ENCODE assay signal across 26 cellular contexts in the genomic region with DNA sequence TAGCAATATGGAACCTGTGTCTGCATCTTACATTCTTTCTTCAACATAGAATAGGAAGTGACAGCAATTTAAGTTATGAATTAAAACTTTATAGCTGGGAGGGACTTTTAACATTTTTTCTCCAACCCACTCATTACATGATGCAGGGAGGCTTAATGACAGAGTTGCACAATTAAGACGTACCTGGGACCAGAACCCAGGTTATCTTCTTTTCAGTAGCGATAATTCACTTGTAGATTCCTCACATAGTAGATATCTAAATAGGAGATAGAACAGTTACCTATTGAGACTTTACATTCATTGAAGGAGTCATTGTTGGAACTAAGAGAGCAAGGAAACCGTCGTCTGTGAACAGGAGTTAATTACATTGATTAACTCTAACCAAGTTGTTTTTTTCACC. TPM values are rescaled to one million over a fixed set of nuclear protein-coding genes. Genes with fewer than 3 reads are reported as not detected.
"Had no signal": no experiment of that assay in that cellular context is flagged by ENCODE, and none has a peak within 500 bp of the region (broad histone marks: within the 10 kb centered on the region; RNA-seq: fewer than 3 reads in every experiment).

No MANE protein-coding gene starts in this region.

- H3K27me3 ChIP-seq: colonic mucosa, dorsolateral prefrontal cortex, heart right ventricle, uterus had no signal

- H3K36me3 ChIP-seq: colonic mucosa, heart right ventricle, uterus, WERI-Rb-1 had no signal

- H3K9me3 Mint-ChIP-seq: activated naive CD8-positive, alpha-beta T cell treated with anti-CD3 and anti-CD28 coated beads for 36 hours; neural crest cell; stimulated activated naive B cell treated with anti-CD40 and anti-IgM and Interleukin-4, amounts not matched to agents 10 μg/mL and 1 μg/mL and 100 μg/mL, for 72 hours had no signal

- ATAC-seq: activated CD8-positive, alpha-beta T cell treated with anti-CD3 and anti-CD28 coated beads, Interleukin-2, amount 10 ng/mL, durations not matched to agents 7 days and 5 days; heart right ventricle; left colon; mucosa of descending colon; stimulated activated naive B cell treated with anti-CD40 and anti-IgM and Interleukin-4, amounts not matched to agents 10 μg/mL and 1 μg/mL and 100 μg/mL, for 72 hours had no signal

- H3K27ac ChIP-seq: colonic mucosa, epithelial cell of prostate, heart right ventricle, uterus, WERI-Rb-1 had no signal

- H3K4me3 ChIP-seq: colonic mucosa, heart right ventricle, mucosa of descending colon, uterus had no signal

- FAIRE-seq: astrocyte, bronchial epithelial cell, keratinocyte had no signal

- H3K9me3 ChIP-seq: colonic mucosa, heart right ventricle, mucosa of descending colon, uterus had no signal

- DNase-seq: activated CD4-positive, alpha-beta T cell treated with anti-CD3 and anti-CD28 coated beads for 1 hour; activated CD4-positive, alpha-beta T cell treated with anti-CD3 and anti-CD28 coated beads, Interleukin-2, amount 50 U/mL, for 1 hour; activated CD8-positive, alpha-beta T cell treated with anti-CD3 and anti-CD28 coated beads, Interleukin-2, amount 10 ng/mL, durations not matched to agents 7 days and 5 days; activated naive CD4-positive, alpha-beta T cell; activated naive CD8-positive, alpha-beta T cell treated with anti-CD3 and anti-CD28 coated beads for 36 hours; activated T-cell treated with anti-CD3 and anti-CD28 coated beads, Interleukin-2, amount 50 U/mL, for 1 hour; colonic mucosa; dorsolateral prefrontal cortex; heart right ventricle; left colon; mesendoderm; mucosa of descending colon; occipital lobe; posterior cingulate gyrus; retina; stimulated activated CD4-positive, alpha-beta T cell treated with anti-CD3 and anti-CD28 coated beads, Interleukin-2, amount 100 ng/mL, for 48 hours; stimulated activated CD8-positive, alpha-beta memory T cell treated with anti-CD3 and anti-CD28 coated beads, Interleukin-4, amount 100 ng/mL, for 48 hours; stimulated activated naive B cell treated with anti-CD40 and anti-IgM and Interleukin-4, amounts not matched to agents 10 μg/mL and 1 μg/mL and 100 μg/mL, for 72 hours; trophoblast cell; uterus; WERI-Rb-1 had no signal

- H3K4me1 ChIP-seq: uterus had no signal

- H3K27ac Mint-ChIP-seq: activated CD8-positive, alpha-beta T cell treated with anti-CD3 and anti-CD28 coated beads, Interleukin-2, amount 10 ng/mL, durations not matched to agents 7 days and 5 days; activated naive CD8-positive, alpha-beta T cell treated with anti-CD3 and anti-CD28 coated beads for 36 hours; stimulated activated naive B cell treated with anti-CD40 and anti-IgM and Interleukin-4, amounts not matched to agents 10 μg/mL and 1 μg/mL and 100 μg/mL, for 72 hours had no signal

- H3K4me3 Mint-ChIP-seq: activated CD8-positive, alpha-beta T cell treated with anti-CD3 and anti-CD28 coated beads, Interleukin-2, amount 10 ng/mL, durations not matched to agents 7 days and 5 days; activated naive CD8-positive, alpha-beta T cell treated with anti-CD3 and anti-CD28 coated beads for 36 hours; neural crest cell; stimulated activated naive B cell treated with anti-CD40 and anti-IgM and Interleukin-4, amounts not matched to agents 10 μg/mL and 1 μg/mL and 100 μg/mL, for 72 hours had no signal

- H3K36me3 Mint-ChIP-seq: activated naive CD8-positive, alpha-beta T cell treated with anti-CD3 and anti-CD28 coated beads for 36 hours; stimulated activated naive B cell treated with anti-CD40 and anti-IgM and Interleukin-4, amounts not matched to agents 10 μg/mL and 1 μg/mL and 100 μg/mL, for 72 hours had no signal

RNA-seq across cellular contexts. Expression of a gene that starts 5.1 kb away (rescaled TPM):
- total RNA-seq: activated CD8-positive, alpha-beta T cell treated with anti-CD3 and anti-CD28 coated beads, Interleukin-2, amount 10 ng/mL, durations not matched to agents 7 days and 5 days had no signal
